8 cellular contexts compared by ENCODE assay signal in the genomic region with DNA sequence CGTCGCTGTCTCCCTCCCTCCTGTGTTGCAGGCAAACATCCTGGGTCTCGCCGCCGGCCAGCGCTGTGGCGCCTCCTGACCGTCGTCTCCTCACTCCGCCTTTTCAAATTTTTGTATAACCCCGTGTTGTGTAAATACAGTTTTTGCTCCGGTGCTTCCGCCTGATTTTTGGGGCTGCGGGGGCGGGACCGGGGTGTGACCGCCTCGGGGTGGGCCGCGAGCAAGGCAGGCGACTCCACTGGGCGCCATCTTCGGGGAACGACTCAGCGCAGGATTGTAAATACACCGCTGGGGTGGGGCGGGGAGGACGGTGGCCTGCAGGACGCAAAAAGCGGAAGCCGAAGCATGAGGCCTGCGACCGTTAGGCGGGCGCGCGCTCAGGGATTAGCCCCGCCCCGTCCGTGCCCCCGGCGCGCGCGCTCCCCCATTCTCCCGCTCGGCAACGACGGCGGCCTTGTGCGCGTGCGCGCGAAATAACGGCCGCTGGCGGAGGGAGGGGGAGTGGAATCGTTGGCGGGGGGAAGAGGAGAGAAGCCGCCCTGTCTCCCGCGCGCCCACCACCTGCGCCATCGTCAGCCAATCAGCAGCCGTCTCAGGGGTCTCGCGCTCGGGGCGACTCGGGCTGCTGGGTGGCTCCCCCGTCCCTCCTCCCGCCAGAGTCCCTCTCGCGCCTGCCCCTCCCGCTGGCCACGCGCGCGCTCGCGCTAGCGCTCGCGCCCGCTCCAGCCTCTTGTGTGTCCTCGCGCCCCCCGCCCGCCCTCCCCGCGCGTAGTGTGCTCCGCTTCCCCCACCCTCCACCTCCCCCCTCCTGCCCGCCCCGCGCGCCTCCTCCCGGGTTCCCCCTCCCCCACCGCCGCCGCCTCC. TPM values are rescaled to one million over a fixed set of nuclear protein-coding genes. Genes with fewer than 3 reads are reported as not detected.
DNase-seq lines count a peak whose midpoint lies in the region; ATAC-seq and TF ChIP-seq lines count a peak whose summit lies in the region.

No MANE protein-coding gene starts in this region.

- H3K9me3 Mint-ChIP-seq in nephron progenitor cell, result no peaks in the 10 kb centered on the region

- H3K36me3 ChIP-seq in ES-I3 (ENCODE audit: insufficient read depth, low read length) (peaks cover 16% of the 10 kb centered on the region), H7 (replicated peaks; ENCODE audit: control insufficient read depth, insufficient read depth, low read length) (peaks cover 30% of the 10 kb centered on the region)

- peak; percentile 72 for ATAC-seq in stimulated activated naive CD8-positive, alpha-beta T cell treated with anti-CD3 and anti-CD28 coated beads, Interleukin-15, Interleukin-2, amounts not matched to agents 100 U/mL and 50 U/mL, for 24 hours

- H3K9me3 ChIP-seq in ES-I3 (ENCODE audit: control insufficient read depth, insufficient read depth, low read length), result no peaks in the 10 kb centered on the region

- H3K4me3 Mint-ChIP-seq in nephron progenitor cell, result peak overlapping the region; percentile 99

- peaks cover 10% of the 10 kb centered on the region for H3K4me1 ChIP-seq in ES-I3 (ENCODE audit: insufficient read depth, low read length)

- TF ChIP-seq CTCF in nephron progenitor cell (IDR thresholded peaks at IDR 0.05), result no peak

- peaks cover 3% of the 10 kb centered on the region for H3K27me3 Mint-ChIP-seq in nephron progenitor cell (ENCODE audit: low read depth, poor library complexity)

- H3K36me3 Mint-ChIP-seq in nephron progenitor cell (ENCODE audit: low read depth), result peaks cover 27% of the 10 kb centered on the region

- peak overlapping the region; percentile 77 for H3K9ac ChIP-seq in ES-I3 (ENCODE audit: low read depth, low read length)

- H3K27me3 ChIP-seq in H7 (ENCODE audit: control insufficient read depth, insufficient read depth, low read length), result no peaks in the 10 kb centered on the region

- H3K4me3 ChIP-seq in H7 (ENCODE audit: insufficient read depth, low read depth, low read length), result peak overlapping the region; percentile 72

- DNase-seq in H7 (peak; percentile 99), M059J (ENCODE audit: low read depth) (peak; percentile 95), SHP77 treated with DMSO at 0.1 percent for 48 hours (lab: John Stamatoyannopoulos, UW) (peak; percentile 100), activated gamma-delta T cell treated with Interleukin-2 at 50 U/mL for 16 hours (peak; percentile 98), fibroblast of the conjunctiva (ENCODE audit: low read depth) (peak; percentile 93), nephron progenitor cell (peak; percentile 97)
- peak; percentile 98 for DNase-seq in stimulated activated naive CD8-positive, alpha-beta T cell treated with anti-CD3 and anti-CD28 coated beads, Interleukin-15, Interleukin-2, amounts not matched to agents 100 U/mL and 50 U/mL, for 24 hours

- peaks cover 53% of the 10 kb centered on the region for H3K4me1 Mint-ChIP-seq in nephron progenitor cell

- peak overlapping the region; percentile 99 for H3K27ac Mint-ChIP-seq in nephron progenitor cell

RNA-seq across cellular contexts. Expression of a gene that starts 0.9 kb away (rescaled TPM):
- 496 and 509 TPM in 2 replicates for total RNA-seq in H7 (2014; rRNA removed; shearing (Covaris generic))
- 127 and 223 TPM in 2 replicates for total RNA-seq in M059J (2014; rRNA removed; shearing (Covaris generic))

RNA-seq across cellular contexts. Expression of a gene that starts 6.5 kb away (rescaled TPM):
- total RNA-seq in H7 (2014; rRNA removed; shearing (Covaris generic)), result 1.8 and 5.6 TPM in 2 replicates
- total RNA-seq in M059J (2014; rRNA removed; shearing (Covaris generic)), result 0.20 and 0.94 TPM in 2 replicates

RNA-seq across cellular contexts. Expression of a gene that starts 10.5 kb away (rescaled TPM):
- 62.1 and 67.1 TPM in 2 replicates for total RNA-seq in H7 (2014; rRNA removed; shearing (Covaris generic))
- 45.4 and 58.2 TPM in 2 replicates for total RNA-seq in M059J (2014; rRNA removed; shearing (Covaris generic))

RNA-seq across cellular contexts. Expression of a gene that starts 14.8 kb away (rescaled TPM):
- 7.0 and 22.0 TPM in 2 replicates for total RNA-seq in H7 (2014; rRNA removed; shearing (Covaris generic))
- 112 and 186 TPM in 2 replicates for total RNA-seq in M059J (2014; rRNA removed; shearing (Covaris generic))

RNA-seq across cellular contexts. Expression of a gene that starts 14.9 kb away (rescaled TPM):
- total RNA-seq in H7 (2014; rRNA removed; shearing (Covaris generic)), result 202 and 205 TPM in 2 replicates
- 68.6 and 79.0 TPM in 2 replicates for total RNA-seq in M059J (2014; rRNA removed; shearing (Covaris generic))

Comparison
In these comparisons a context has a peak if more than half of its experiments do, and no peak if none do; other contexts are left out.
1. Peak in every context shown above with its lines: DNase-seq, ATAC-seq and H3K4me3 ChIP-seq.